Comparison of ENCODE assay signal across 10 cellular contexts in the genomic region with DNA sequence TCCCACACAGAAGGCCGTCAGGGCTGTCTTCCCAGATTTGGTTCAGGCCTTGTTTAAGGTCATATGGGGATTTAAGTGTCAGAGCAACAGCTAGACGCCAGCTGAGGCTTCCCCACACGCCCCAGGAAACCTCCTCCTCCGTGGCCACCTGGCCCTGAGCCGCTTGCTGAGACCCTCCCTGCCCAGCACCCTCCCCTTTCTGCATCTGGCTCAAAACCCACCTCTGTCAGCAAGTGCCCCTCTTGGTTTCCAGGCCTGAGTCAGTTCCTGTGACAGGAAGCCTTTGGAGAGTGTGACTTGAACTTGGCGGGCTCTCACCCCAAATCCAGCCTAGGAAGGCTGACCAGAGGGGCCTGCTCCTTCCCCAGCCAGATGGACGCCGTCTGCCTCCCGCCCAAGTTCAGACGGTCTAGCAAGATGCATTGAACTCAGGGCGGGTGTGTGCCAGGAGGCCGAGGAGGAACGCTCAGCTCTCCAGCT. TPM values are rescaled to one million over a fixed set of nuclear protein-coding genes. Genes with fewer than 3 reads are reported as not detected.
DNase-seq lines count a peak whose midpoint lies in the region; ATAC-seq and TF ChIP-seq lines count a peak whose summit lies in the region.
"Had no signal": no experiment of that assay in that cellular context is flagged by ENCODE, and none has a peak within 500 bp of the region (broad histone marks: within the 10 kb centered on the region; RNA-seq: fewer than 3 reads in every experiment).

No MANE protein-coding gene starts in this region.

- H3K27me3 Mint-ChIP-seq in CD4-positive, alpha-beta T cell, result no peaks in the 10 kb centered on the region

- H2BK15ac ChIP-seq in neuronal stem cell (ENCODE audit: low read length), result no peak overlapping the region

- no peak overlapping the region for H3K4ac ChIP-seq in neuronal stem cell (ENCODE audit: low read length)

- H3K36me3 Mint-ChIP-seq in CD4-positive, alpha-beta T cell (ENCODE audit: low read depth), result no peaks in the 10 kb centered on the region

- no peak overlapping the region for H3K14ac ChIP-seq in neuronal stem cell (ENCODE audit: low read length)

- no peaks in the 10 kb centered on the region for H3K36me3 ChIP-seq in esophagus (ENCODE audit: control insufficient read depth in 2 of 2, insufficient read depth in 2 of 2, low read length in 1 of 2)
- no peaks in the 10 kb centered on the region for H3K36me3 ChIP-seq in neuronal stem cell (replicated peaks in 1 of 2; ENCODE audit: control insufficient read depth in 2 of 2, insufficient read depth in 2 of 2, low read length in 2 of 2)

- H3K4me3 Mint-ChIP-seq in CD4-positive, alpha-beta T cell, result no peak overlapping the region

- no peaks in the 10 kb centered on the region for H3K9me3 Mint-ChIP-seq in CD4-positive, alpha-beta T cell

- no peak overlapping the region for H4K8ac ChIP-seq in neuronal stem cell (ENCODE audit: low read depth, low read length)

- H3K4me3 ChIP-seq in esophagus (ENCODE audit: low read depth in 1 of 2, low read length in 2 of 2) (no peak overlapping the region), neuronal stem cell (ENCODE audit: low read length in 2 of 2) (no peak overlapping the region)

- H3K27ac ChIP-seq in CD4-positive, alpha-beta T cell (ENCODE audit: low read depth, low read length), result no peak overlapping the region
- H3K27ac ChIP-seq in esophagus (ENCODE audit: low read depth in 2 of 2, low read length in 1 of 2) (peak overlapping the region; percentile 56 to 63), neuronal stem cell (replicated peaks; ENCODE audit: low read length) (no peak overlapping the region)

- H3K79me1 ChIP-seq in neuronal stem cell (ENCODE audit: low read depth, low read length), result no peaks in the 10 kb centered on the region

- H3K4me1 Mint-ChIP-seq in CD4-positive, alpha-beta T cell (ENCODE audit: low read depth), result peaks cover 56% of the 10 kb centered on the region

- H4K91ac ChIP-seq in neuronal stem cell (ENCODE audit: low read depth, low read length, poor library complexity), result no peak overlapping the region

- H2AFZ ChIP-seq in neuronal stem cell (ENCODE audit: low read length), result peak overlapping the region; percentile 66

- no peak overlapping the region for H3K18ac ChIP-seq in neuronal stem cell (ENCODE audit: low read length)

- POLR2A ChIA-PET in CD4-positive, alpha-beta T cell (lab: Charles Lee), result interaction anchor here (0.8 to 1.9 kb wide), 8 partner anchors 9 to 398 kb away, joined by 3 to 8 read pairs (median 4); no protein-coding TSS in a partner anchor

- no peak overlapping the region for H3K4me2 ChIP-seq in neuronal stem cell (ENCODE audit: insufficient read depth, low read length, poor library complexity, severe bottlenecking)

- intact Hi-C loops in CD4-positive, alpha-beta T cell (cut with DNase I, micrococcal nuclease), result loop anchor here (1.0 to 5.0 kb wide), 3 partner anchors 123 to 229 kb away; no protein-coding TSS in a partner anchor

- peak overlapping the region; percentile 78 for H3K9ac ChIP-seq in neuronal stem cell (ENCODE audit: low read depth, low read length, poor library complexity)

- peak overlapping the region; percentile 50 for H3K27ac Mint-ChIP-seq in CD4-positive, alpha-beta T cell

- peak in 1 of 10 experiments; percentile 32 for DNase-seq in CD4-positive, alpha-beta T cell
- DNase-seq in NCI-H69 (lab: John Stamatoyannopoulos, UW), result peak; percentile 62
- no peak for DNase-seq in neuronal stem cell (ENCODE audit: low spot score)
- DNase-seq: hippocampal formation, NCI-H2029 treated with DMSO at 0.1 percent for 48 hours had no signal

- CTCF ChIA-PET in CD4-positive, alpha-beta T cell (lab: Charles Lee), result interaction anchor here (1.1 to 3.5 kb wide), 6 partner anchors 12 to 348 kb away, joined by 3 to 21 read pairs (median 6); no protein-coding TSS in a partner anchor

- no peak overlapping the region for H2BK120ac ChIP-seq in neuronal stem cell (ENCODE audit: low read depth, low read length)

- no peak overlapping the region for H2BK12ac ChIP-seq in neuronal stem cell (ENCODE audit: low read length)

- peaks cover 3 to 4% of the 10 kb centered on the region in 2 donors for H3K4me1 ChIP-seq in esophagus (ENCODE audit: control insufficient read depth in 2 of 2, insufficient read depth in 2 of 2, low read length in 1 of 2)
- H3K4me1 ChIP-seq in neuronal stem cell (ENCODE audit: control insufficient read depth in 2 of 2, insufficient read depth in 1 of 2, low read depth in 1 of 2, low read length in 2 of 2), result peaks cover 3 to 4% of the 10 kb centered on the region in 2 donors

- ATAC-seq in CD4-positive, alpha-beta T cell (ENCODE audit: poor library complexity), result no peak
- ATAC-seq in GM21381 (IDR thresholded peaks at IDR 0.05; ENCODE audit: unreplicated experiment) (no peak), GM18502 (IDR thresholded peaks at IDR 0.05; ENCODE audit: poor library complexity, unreplicated experiment) (no peak), GM21825 (IDR thresholded peaks at IDR 0.05; ENCODE audit: unreplicated experiment) (no peak), GM18858 (IDR thresholded peaks at IDR 0.05; ENCODE audit: unreplicated experiment) (no peak)

- no peaks in the 10 kb centered on the region for H3K9me3 ChIP-seq in CD4-positive, alpha-beta T cell (ENCODE audit: control insufficient read depth, low read length)
- no peaks in the 10 kb centered on the region for H3K9me3 ChIP-seq in esophagus (ENCODE audit: control insufficient read depth in 2 of 2, insufficient read depth in 1 of 2, low read depth in 1 of 2, low read length in 1 of 2)
- H3K9me3 ChIP-seq in neuronal stem cell (replicated peaks in 1 of 2; ENCODE audit: control insufficient read depth in 2 of 2, insufficient read depth in 1 of 2, low read depth in 1 of 2, low read length in 2 of 2), result no peaks in the 10 kb centered on the region

- TF ChIP-seq CTCF in CD4-positive, alpha-beta T cell (IDR thresholded peaks at IDR 0.05), result no peak

- no peaks in the 10 kb centered on the region for H3K27me3 ChIP-seq in CD4-positive, alpha-beta T cell (ENCODE audit: control insufficient read depth, insufficient read depth, low read length)
- H3K27me3 ChIP-seq in esophagus (ENCODE audit: control insufficient read depth in 1 of 2, insufficient read depth in 2 of 2, low read length in 2 of 2) (no peaks in the 10 kb centered on the region), neuronal stem cell (ENCODE audit: control insufficient read depth in 3 of 3, insufficient read depth in 3 of 3, low read depth in 1 of 3, low read length in 3 of 3) (peaks cover 0 to 38% (median 0%) of the 10 kb centered on the region in 3 experiments)

- WGBS in esophagus, 2 donors, result 52 to 57% methylated on average over 13 of the region's 13 CpGs
- no CpG with 5 or more reads among the region's 13 CpGs for WGBS in neuronal stem cell (ENCODE audit: extremely low coverage in 2 of 2, insufficient read length in 2 of 2, insufficient replicate concordance in 1 of 2), 2 donors

- no peak overlapping the region for H2BK5ac ChIP-seq in neuronal stem cell (ENCODE audit: low read length)

- peak overlapping the region; percentile 28 for H2AK5ac ChIP-seq in neuronal stem cell (ENCODE audit: low read depth, low read length)

- H3K23ac ChIP-seq in neuronal stem cell (ENCODE audit: low read depth, low read length, poor library complexity), result no peak overlapping the region

RNA-seq across cellular contexts. Expression of a gene that starts 0.6 kb away (rescaled TPM):
- total RNA-seq in CD4-positive, alpha-beta T cell, result 1 to 10 TPM; 1.7 to 2.1 TPM
- polyA plus RNA-seq in esophagus, result 1 to 10 TPM in 1 of 2 donors, under 1 TPM in 1; 0.75 to 1.0 TPM
- 4.1 TPM for polyA plus RNA-seq in neuronal stem cell (2013, experiment 1 of 2)
- polyA plus RNA-seq in neuronal stem cell (2013, experiment 2 of 2), result 3.3 TPM

RNA-seq across cellular contexts. Expression of a gene that starts 27.0 kb away (rescaled TPM):
- total RNA-seq in CD4-positive, alpha-beta T cell, result under 1 TPM; 0.22 to 0.61 TPM
- under 1 TPM; 0.04 TPM for polyA plus RNA-seq in esophagus
- polyA plus RNA-seq in neuronal stem cell (2013, experiment 1 of 2), result 0.47 TPM
- polyA plus RNA-seq in neuronal stem cell (2013, experiment 2 of 2), result 0.50 TPM

RNA-seq across cellular contexts. Expression of a gene that starts 52.5 kb away (rescaled TPM):
- not detected for total RNA-seq in CD4-positive, alpha-beta T cell
- 1 to 10 TPM; 3.4 to 7.0 TPM for polyA plus RNA-seq in esophagus
- 291 TPM for polyA plus RNA-seq in neuronal stem cell (2013, experiment 1 of 2)
- 288 TPM for polyA plus RNA-seq in neuronal stem cell (2013, experiment 2 of 2)

Comparison
In these comparisons a context has a peak if more than half of its experiments do, and no peak if none do; other contexts are left out.
1. H3K27ac ChIP-seq: peak in esophagus (2 of 2); none in CD4-positive, alpha-beta T cell (single experiment) and neuronal stem cell (single experiment).